ENCODE assay signal across 9 cellular contexts in the genomic region with DNA sequence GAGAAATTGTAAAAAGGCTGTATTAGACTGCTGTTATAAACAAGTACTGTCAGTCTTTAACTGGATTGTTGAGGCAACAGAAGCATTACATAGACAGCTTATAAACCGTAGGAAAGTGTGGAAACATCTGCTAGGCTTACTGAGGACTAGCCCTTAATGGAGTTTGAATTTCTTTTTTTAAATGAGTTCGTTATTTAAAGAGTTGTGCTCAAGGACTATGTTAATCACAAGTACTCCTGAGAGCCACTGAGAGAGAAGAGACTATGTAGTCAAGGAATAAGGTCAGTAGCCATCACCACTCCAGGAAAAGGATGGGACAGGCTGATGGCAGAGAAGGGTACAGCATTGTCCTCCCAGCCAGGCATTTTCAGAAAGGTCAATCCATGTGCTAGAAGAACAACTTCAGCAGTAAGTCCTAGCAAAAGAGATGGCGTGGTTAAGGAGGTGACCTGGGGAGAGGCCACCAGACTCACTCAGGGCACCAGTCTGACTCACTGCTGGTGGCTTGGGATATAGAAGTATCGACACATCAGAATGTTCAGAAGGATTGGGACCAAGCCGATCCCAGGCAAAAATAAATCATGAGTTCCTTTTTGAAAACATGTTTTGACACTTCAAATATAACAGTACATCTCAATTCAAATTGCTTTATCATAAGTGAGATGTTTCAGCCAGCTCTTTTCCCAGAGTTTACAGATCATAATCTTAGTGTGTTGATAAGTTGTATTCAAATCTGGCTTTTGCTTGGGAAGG. TPM values are rescaled to one million over a fixed set of nuclear protein-coding genes. Genes with fewer than 3 reads are reported as not detected.
A peak's percentile ranks its signal among the peaks of the same experiment; 100 is the strongest.
DNase-seq lines count a peak whose midpoint lies in the region; ATAC-seq and TF ChIP-seq lines count a peak whose summit lies in the region.
"Had no signal": no experiment of that assay in that cellular context is flagged by ENCODE, and none has a peak within 500 bp of the region (broad histone marks: within the 10 kb centered on the region; RNA-seq: fewer than 3 reads in every experiment).

No MANE protein-coding gene starts in this region.

- H3K4me2 ChIP-seq in SU-DHL-6 (ENCODE audit: low read depth, low read length, poor library complexity, severe bottlenecking), result no peak overlapping the region
- no peak overlapping the region for H3K4me2 ChIP-seq in fibroblast of lung (ENCODE audit: extremely low read depth, insufficient read depth, low read length)

- intact Hi-C loops in upper lobe of right lung (cut with DNase I), result no loop called here

- H3F3A ChIP-seq in SU-DHL-6 (ENCODE audit: insufficient read depth), result peaks cover 72% of the 10 kb centered on the region

- H3K4me3 ChIP-seq in SU-DHL-6 (ENCODE audit: insufficient read depth, low read length, poor library complexity, severe bottlenecking), result no peak overlapping the region
- H3K4me3 ChIP-seq in fibroblast of lung (replicated peaks in 1 of 4; ENCODE audit: control extremely low read depth in 1 of 4, insufficient read depth in 1 of 4, low read depth in 3 of 4, low read length in 4 of 4), result no peak overlapping the region
- no peak overlapping the region for H3K4me3 ChIP-seq in upper lobe of right lung
- H3K4me3 ChIP-seq in MG63, result no peak overlapping the region

- ATAC-seq in upper lobe of right lung, result peak; percentile 25
- ATAC-seq in GM18858 (IDR thresholded peaks at IDR 0.05; ENCODE audit: unreplicated experiment), result no peak
- ATAC-seq in activated CD4-positive, CD25-positive, alpha-beta regulatory T cell treated with anti-CD3 and anti-CD28 coated beads, Interleukin-2, amount 50 U/mL, for 24 hours, result no peak

- TF ChIP-seq CTCF in SU-DHL-6 (IDR thresholded peaks at IDR 0.05; ENCODE audit: insufficient read depth, low read length, poor library complexity, severe bottlenecking), result no peak
- TF ChIP-seq CTCF in fibroblast of lung (conservative IDR thresholded peaks at IDR 0.05 in 1 of 2, IDR thresholded peaks at IDR 0.05 in 1 of 2; ENCODE audit: low read depth in 1 of 2, low read length in 2 of 2), result no peak
- TF ChIP-seq CTCF in upper lobe of right lung (IDR thresholded peaks at IDR 0.05), result no peak

- H4K20me1 ChIP-seq in SU-DHL-6 (ENCODE audit: low read depth, low read length), result peaks cover 28% of the 10 kb centered on the region
- H4K20me1 ChIP-seq in fibroblast of lung (ENCODE audit: control insufficient read depth, extremely low read depth, insufficient read depth, low read length), result no peaks in the 10 kb centered on the region

- no peaks in the 10 kb centered on the region for H3K27me3 ChIP-seq in SU-DHL-6 (ENCODE audit: low read length)
- H3K27me3 ChIP-seq in fibroblast of lung (ENCODE audit: control insufficient read depth, insufficient read depth, low read length), result no peaks in the 10 kb centered on the region
- no peaks in the 10 kb centered on the region for H3K27me3 ChIP-seq in upper lobe of right lung
- H3K27me3 ChIP-seq in MG63, result no peaks in the 10 kb centered on the region

- DNase-seq in stimulated activated CD4-positive, alpha-beta T cell treated with anti-CD3 and anti-CD28 coated beads, Interleukin-4, amount 100 ng/mL, for 24 hours, result peak; percentile 29
- no peak for DNase-seq in stimulated activated CD4-positive, alpha-beta T cell treated with anti-CD3 and anti-CD28 coated beads, Interleukin-12 subunit alpha, Interleukin-12 subunit beta, amount 100 ng/mL, for 4 hours
- DNase-seq in fibroblast of lung (ENCODE audit: low read depth in 2 of 2) (peak; percentile 29 to 50), upper lobe of right lung (no peak), MG63 (no peak)
- DNase-seq: activated CD4-positive, alpha-beta T cell treated with anti-CD3 and anti-CD28 coated beads, Interleukin-2, amount 50 U/mL, for 1 hour had no signal

- no peaks in the 10 kb centered on the region for H3K9me3 ChIP-seq in SU-DHL-6 (ENCODE audit: insufficient read depth, low read length)
- no peaks in the 10 kb centered on the region for H3K9me3 ChIP-seq in fibroblast of lung (ENCODE audit: control insufficient read depth, insufficient read depth, low read depth, low read length)
- no peaks in the 10 kb centered on the region for H3K9me3 ChIP-seq in upper lobe of right lung
- no peaks in the 10 kb centered on the region for H3K9me3 ChIP-seq in MG63

- H3K36me3 ChIP-seq in SU-DHL-6 (ENCODE audit: low read length) (peaks cover 27% of the 10 kb centered on the region), fibroblast of lung (ENCODE audit: control insufficient read depth, insufficient read depth, low read length) (peaks cover 10% of the 10 kb centered on the region), upper lobe of right lung (peaks cover 43% of the 10 kb centered on the region), MG63 (peaks cover 40% of the 10 kb centered on the region)

- H2AFZ ChIP-seq in SU-DHL-6 (ENCODE audit: low read depth, low read length, severe bottlenecking) (no peak overlapping the region), fibroblast of lung (ENCODE audit: low read length) (no peak overlapping the region)

- H3K4me1 ChIP-seq in fibroblast of lung (ENCODE audit: control insufficient read depth, extremely low read depth, insufficient read depth, low read length) (peaks cover 2% of the 10 kb centered on the region), upper lobe of right lung (peaks cover 25% of the 10 kb centered on the region)

- H3K9me2 ChIP-seq in SU-DHL-6 (replicated peaks; ENCODE audit: insufficient read depth, low read length), result no peaks in the 10 kb centered on the region

- peak overlapping the region; percentile 14; the same call in 1 of the 2 replicates for H3K27ac ChIP-seq in SU-DHL-6 (ENCODE audit: low read depth, low read length)
- H3K27ac ChIP-seq in fibroblast of lung (ENCODE audit: insufficient read depth, low read length), result no peak overlapping the region
- H3K27ac ChIP-seq in upper lobe of right lung, result no peak overlapping the region

- H3K9ac ChIP-seq in SU-DHL-6 (ENCODE audit: low read length), result no peak overlapping the region
- H3K9ac ChIP-seq in fibroblast of lung (ENCODE audit: insufficient read depth, low read length), result no peak overlapping the region

- H3K79me2 ChIP-seq in SU-DHL-6 (ENCODE audit: insufficient read depth, low read length) (peaks cover 9% of the 10 kb centered on the region; the same call in 1 of the 2 replicates), fibroblast of lung (ENCODE audit: control insufficient read depth, insufficient read depth, low read length) (peaks cover 17% of the 10 kb centered on the region)

RNA-seq across cellular contexts. Expression of a gene that starts 6.4 kb away (rescaled TPM):
- total RNA-seq in fibroblast of lung (1,467 and 1,811 TPM in 2 replicates), upper lobe of right lung (966 TPM)
- polyA plus RNA-seq in fibroblast of lung, result 3,327 and 3,609 TPM in 2 replicates
- polyA plus RNA-seq in fibroblast of lung (2012), result 3,229 and 3,256 TPM in 2 replicates
- 1,163 and 1,270 TPM in 2 replicates for polyA minus RNA-seq in fibroblast of lung (ENCODE audit: low replicate concordance)
- 1,680 and 1,976 TPM in 2 replicates for total RNA-seq in MG63 (2014; rRNA removed; shearing (Covaris generic); ENCODE audit: low replicate concordance)

RNA-seq across cellular contexts. Expression of a gene that starts 22.4 kb away (rescaled TPM):
- 7.2 and 8.1 TPM in 2 replicates for total RNA-seq in fibroblast of lung
- 4.9 and 5.9 TPM in 2 replicates for polyA plus RNA-seq in fibroblast of lung
- 2.9 and 3.0 TPM in 2 replicates for polyA plus RNA-seq in fibroblast of lung (2012)
- polyA minus RNA-seq in fibroblast of lung (ENCODE audit: low replicate concordance), result 1.4 TPM in 2 replicates
- total RNA-seq in upper lobe of right lung, result 8.9 TPM
- total RNA-seq in MG63 (2014; rRNA removed; shearing (Covaris generic); ENCODE audit: low replicate concordance), result 7.3 and 34.0 TPM in 2 replicates

Comparison
In these comparisons a context has a peak if more than half of its experiments do, and no peak if none do; other contexts are left out.
1. DNase-seq: peak in stimulated activated CD4-positive, alpha-beta T cell treated with anti-CD3 and anti-CD28 coated beads, Interleukin-4, amount 100 ng/mL, for 24 hours (single experiment) and fibroblast of lung (2 of 2); none in stimulated activated CD4-positive, alpha-beta T cell treated with anti-CD3 and anti-CD28 coated beads, Interleukin-12 subunit alpha, Interleukin-12 subunit beta, amount 100 ng/mL, for 4 hours (single experiment), upper lobe of right lung (single experiment) and MG63 (single experiment).